1 cellular context compared by ENCODE assay signal in the genomic region with DNA sequence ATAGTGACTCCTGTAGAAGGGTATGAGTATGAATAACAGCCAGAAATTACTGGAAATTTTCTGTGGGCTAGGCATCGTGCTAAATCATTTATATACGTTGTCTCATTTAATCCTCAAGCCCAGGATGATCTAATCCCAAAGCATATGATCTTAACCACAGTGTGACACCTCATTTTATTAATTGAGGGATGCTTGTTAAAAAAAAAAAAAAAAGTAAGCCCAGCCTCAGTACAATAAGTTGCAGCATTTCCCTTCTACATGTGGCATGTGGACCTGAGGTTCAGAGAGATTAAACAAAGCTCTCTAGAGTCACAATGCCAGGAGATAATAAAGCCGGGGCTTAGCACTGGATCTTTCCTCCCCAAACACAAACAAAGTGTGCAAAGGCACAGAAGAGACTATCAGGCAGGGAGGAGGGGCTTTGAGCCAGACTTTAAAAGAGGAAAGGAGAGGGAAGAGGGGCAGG.
TF ChIP-seq lines count a peak whose summit lies in the region.

No MANE protein-coding gene starts in this region.

TF ChIP-seq in HEK293, 187 proteins besides CTCF, POLR2A, EP300 and RAD21 (continued from another document):
- 0 out of 2 replicates have a peak, but pooled peaks have one; percentile 44 for TF ChIP-seq ZNF639 (tag by site-specific recombination; IDR thresholded peaks at IDR 0.05)
- no peak for TF ChIP-seq ELK4 (IDR thresholded peaks at IDR 0.05; ENCODE audit: borderline replicate concordance, low read depth, low read length)
- TF ChIP-seq ZNF558 (tag by site-specific recombination; IDR thresholded peaks at IDR 0.05) = no peak
- peak; percentile 86 for TF ChIP-seq WT1 (tag by site-specific recombination; IDR thresholded peaks at IDR 0.05)
- no peak for TF ChIP-seq ZNF394 (tag by site-specific recombination; IDR thresholded peaks at IDR 0.05; ENCODE audit: borderline replicate concordance)
- no peak for TF ChIP-seq ZNF155 (tag by site-specific recombination; IDR thresholded peaks at IDR 0.05)
- no peak for TF ChIP-seq ZNF548 (tag by site-specific recombination; IDR thresholded peaks at IDR 0.05)
- no peak for TF ChIP-seq ZNF19 (tag by site-specific recombination; IDR thresholded peaks at IDR 0.05; ENCODE audit: low read depth)
- no peak for TF ChIP-seq IKZF3 (tag by site-specific recombination; IDR thresholded peaks at IDR 0.05)
- TF ChIP-seq ZNF658 (tag by site-specific recombination; IDR thresholded peaks at IDR 0.05) = no peak
- TF ChIP-seq, protein P1, sequence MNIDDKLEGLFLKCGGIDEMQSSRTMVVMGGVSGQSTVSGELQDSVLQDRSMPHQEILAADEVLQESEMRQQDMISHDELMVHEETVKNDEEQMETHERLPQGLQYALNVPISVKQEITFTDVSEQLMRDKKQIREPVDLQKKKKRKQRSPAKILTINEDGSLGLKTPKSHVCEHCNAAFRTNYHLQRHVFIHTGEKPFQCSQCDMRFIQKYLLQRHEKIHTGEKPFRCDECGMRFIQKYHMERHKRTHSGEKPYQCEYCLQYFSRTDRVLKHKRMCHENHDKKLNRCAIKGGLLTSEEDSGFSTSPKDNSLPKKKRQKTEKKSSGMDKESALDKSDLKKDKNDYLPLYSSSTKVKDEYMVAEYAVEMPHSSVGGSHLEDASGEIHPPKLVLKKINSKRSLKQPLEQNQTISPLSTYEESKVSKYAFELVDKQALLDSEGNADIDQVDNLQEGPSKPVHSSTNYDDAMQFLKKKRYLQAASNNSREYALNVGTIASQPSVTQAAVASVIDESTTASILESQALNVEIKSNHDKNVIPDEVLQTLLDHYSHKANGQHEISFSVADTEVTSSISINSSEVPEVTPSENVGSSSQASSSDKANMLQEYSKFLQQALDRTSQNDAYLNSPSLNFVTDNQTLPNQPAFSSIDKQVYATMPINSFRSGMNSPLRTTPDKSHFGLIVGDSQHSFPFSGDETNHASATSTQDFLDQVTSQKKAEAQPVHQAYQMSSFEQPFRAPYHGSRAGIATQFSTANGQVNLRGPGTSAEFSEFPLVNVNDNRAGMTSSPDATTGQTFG (tag by site-specific recombination; IDR thresholded peaks at IDR 0.05; ENCODE audit: borderline replicate concordance) = no peak
- no peak for TF ChIP-seq ZNF677 (tag by site-specific recombination; IDR thresholded peaks at IDR 0.05)
- TF ChIP-seq ZNF621 (tag by site-specific recombination; IDR thresholded peaks at IDR 0.05) = no peak
- no peak for TF ChIP-seq TCF7L2 (IDR thresholded peaks at IDR 0.05; ENCODE audit: borderline replicate concordance, low read depth, low read length)
- peak; percentile 72 for TF ChIP-seq SP7 (tag by site-specific recombination; IDR thresholded peaks at IDR 0.05)
- TF ChIP-seq ZNF174 (tag by site-specific recombination; IDR thresholded peaks at IDR 0.05) = no peak
- TF ChIP-seq ZBTB21 (tag by site-specific recombination; IDR thresholded peaks at IDR 0.05) = no peak
- no peak for TF ChIP-seq ZNF654 (tag by site-specific recombination; IDR thresholded peaks at IDR 0.05; ENCODE audit: low read depth)
- no peak for TF ChIP-seq ZNF404 (tag by site-specific recombination; IDR thresholded peaks at IDR 0.05)
- TF ChIP-seq OVOL3 (tag by site-specific recombination; IDR thresholded peaks at IDR 0.05) = no peak
- TF ChIP-seq, protein P2, sequence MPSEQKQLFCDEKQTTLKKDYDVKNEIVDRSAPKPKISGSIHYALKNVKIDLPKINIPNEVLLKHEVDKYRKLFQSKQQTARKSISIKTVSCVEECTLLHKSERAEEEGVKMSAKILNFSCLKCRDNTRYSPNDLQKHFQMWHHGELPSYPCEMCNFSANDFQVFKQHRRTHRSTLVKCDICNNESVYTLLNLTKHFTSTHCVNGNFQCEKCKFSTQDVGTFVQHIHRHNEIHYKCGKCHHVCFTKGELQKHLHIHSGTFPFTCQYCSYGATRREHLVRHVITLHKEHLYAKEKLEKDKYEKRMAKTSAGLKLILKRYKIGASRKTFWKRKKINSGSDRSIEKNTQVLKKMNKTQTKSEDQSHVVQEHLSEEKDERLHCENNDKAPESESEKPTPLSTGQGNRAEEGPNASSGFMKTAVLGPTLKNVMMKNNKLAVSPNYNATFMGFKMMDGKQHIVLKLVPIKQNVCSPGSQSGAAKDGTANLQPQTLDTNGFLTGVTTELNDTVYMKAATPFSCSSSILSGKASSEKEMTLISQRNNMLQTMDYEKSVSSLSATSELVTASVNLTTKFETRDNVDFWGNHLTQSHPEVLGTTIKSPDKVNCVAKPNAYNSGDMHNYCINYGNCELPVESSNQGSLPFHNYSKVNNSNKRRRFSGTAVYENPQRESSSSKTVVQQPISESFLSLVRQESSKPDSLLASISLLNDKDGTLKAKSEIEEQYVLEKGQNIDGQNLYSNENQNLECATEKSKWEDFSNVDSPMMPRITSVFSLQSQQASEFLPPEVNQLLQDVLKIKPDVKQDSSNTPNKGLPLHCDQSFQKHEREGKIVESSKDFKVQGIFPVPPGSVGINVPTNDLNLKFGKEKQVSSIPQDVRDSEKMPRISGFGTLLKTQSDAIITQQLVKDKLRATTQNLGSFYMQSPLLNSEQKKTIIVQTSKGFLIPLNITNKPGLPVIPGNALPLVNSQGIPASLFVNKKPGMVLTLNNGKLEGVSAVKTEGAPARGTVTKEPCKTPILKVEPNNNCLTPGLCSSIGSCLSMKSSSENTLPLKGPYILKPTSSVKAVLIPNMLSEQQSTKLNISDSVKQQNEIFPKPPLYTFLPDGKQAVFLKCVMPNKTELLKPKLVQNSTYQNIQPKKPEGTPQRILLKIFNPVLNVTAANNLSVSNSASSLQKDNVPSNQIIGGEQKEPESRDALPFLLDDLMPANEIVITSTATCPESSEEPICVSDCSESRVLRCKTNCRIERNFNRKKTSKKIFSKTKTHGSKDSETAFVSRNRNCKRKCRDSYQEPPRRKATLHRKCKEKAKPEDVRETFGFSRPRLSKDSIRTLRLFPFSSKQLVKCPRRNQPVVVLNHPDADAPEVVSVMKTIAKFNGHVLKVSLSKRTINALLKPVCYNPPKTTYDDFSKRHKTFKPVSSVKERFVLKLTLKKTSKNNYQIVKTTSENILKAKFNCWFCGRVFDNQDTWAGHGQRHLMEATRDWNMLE (tag by site-specific recombination; conservative IDR thresholded peaks at IDR 0.05; ENCODE audit: low read depth) = no peak
- no peak for TF ChIP-seq ZNF423 (tag by site-specific recombination; IDR thresholded peaks at IDR 0.05)
- no peak for TF ChIP-seq FEZF1 (tag by site-specific recombination; IDR thresholded peaks at IDR 0.05)
